29 cellular contexts compared by ENCODE assay signal in the genomic region with DNA sequence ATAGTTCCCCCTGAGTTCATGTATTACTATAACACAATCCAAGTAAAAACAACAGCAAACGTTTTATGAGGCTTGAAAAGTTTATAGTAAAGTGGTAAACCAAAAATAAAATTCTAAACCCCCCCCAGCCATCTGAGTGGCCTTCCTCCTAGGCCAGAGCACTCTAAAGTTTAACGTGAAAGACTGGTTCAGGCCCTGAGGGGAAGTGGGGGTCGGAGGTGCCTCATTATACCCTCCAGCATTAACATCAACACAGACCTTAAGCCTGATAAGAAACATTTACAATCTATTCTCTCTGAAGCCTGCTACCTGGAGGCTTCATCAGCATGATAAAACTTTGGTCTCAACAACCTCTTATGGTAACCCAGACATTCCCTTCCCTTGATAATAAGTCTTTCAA. TPM values are rescaled to one million over a fixed set of nuclear protein-coding genes. Genes with fewer than 3 reads are reported as not detected.
"Had no signal": no experiment of that assay in that cellular context is flagged by ENCODE, and none has a peak within 500 bp of the region (broad histone marks: within the 10 kb centered on the region; RNA-seq: fewer than 3 reads in every experiment).

No MANE protein-coding gene starts in this region.

- H3K4me1 ChIP-seq: heart right ventricle, left lung, stomach, testis, thyroid gland, transverse colon, upper lobe of right lung had no signal

- H3K4me1 Mint-ChIP-seq: immature natural killer cell; naive thymus-derived CD4-positive, alpha-beta T cell; stimulated activated naive B cell treated with anti-CD40 and anti-IgM and Interleukin-4, amounts not matched to agents 10 μg/mL and 1 μg/mL and 100 μg/mL, for 72 hours had no signal

- H3K27me3 Mint-ChIP-seq: progenitor cell of endocrine pancreas had no signal

- H3K27ac Mint-ChIP-seq: immature natural killer cell; naive thymus-derived CD4-positive, alpha-beta T cell; natural killer cell treated with Interleukin-12 subunit alpha and Interleukin-12 subunit beta and Interleukin-15 and Interleukin-18, amount 100 ng/mL, for 72 hours; progenitor cell of endocrine pancreas; stimulated activated naive B cell treated with anti-CD40 and anti-IgM and Interleukin-4, amounts not matched to agents 10 μg/mL and 1 μg/mL and 100 μg/mL, for 72 hours had no signal

- H3K4me3 Mint-ChIP-seq: immature natural killer cell; naive thymus-derived CD4-positive, alpha-beta T cell; natural killer cell treated with Interleukin-12 subunit alpha and Interleukin-12 subunit beta and Interleukin-15 and Interleukin-18, amount 100 ng/mL, for 72 hours; stimulated activated naive B cell treated with anti-CD40 and anti-IgM and Interleukin-4, amounts not matched to agents 10 μg/mL and 1 μg/mL and 100 μg/mL, for 72 hours had no signal

- H3K4me2 ChIP-seq: hepatocyte had no signal

- H3K4me3 ChIP-seq: heart right ventricle, hepatocyte, left lung, lung, mucosa of descending colon, ovary, skin epidermis, stomach, testis, thyroid gland, transverse colon, upper lobe of right lung had no signal

- H3K27me3 ChIP-seq: hepatocyte, ovary, testis, thyroid gland, transverse colon, upper lobe of right lung had no signal

- H3K27ac ChIP-seq: heart right ventricle, hepatocyte, left lung, ovary, skin epidermis, stomach, testis, thyroid gland, transverse colon, upper lobe of right lung had no signal

- H3K9me3 ChIP-seq: testis, thyroid gland had no signal

- DNase-seq: heart right ventricle; immature natural killer cell; kidney; left lung; midbrain; mucosa of descending colon; naive thymus-derived CD4-positive, alpha-beta T cell; ovary; retina; right cardiac atrium; stimulated activated CD4-positive, alpha-beta T cell treated with anti-CD3 and anti-CD28 coated beads, Interleukin-12 subunit alpha, Interleukin-12 subunit beta, amount 100 ng/mL, for 4 hours; stimulated activated CD4-positive, alpha-beta T cell treated with anti-CD3 and anti-CD28 coated beads, Interleukin-15, amount 100 ng/mL, for 24 hours; stimulated activated CD4-positive, alpha-beta T cell treated with anti-CD3 and anti-CD28 coated beads, Interleukin-2, amount 100 ng/mL, for 24 hours; stimulated activated CD4-positive, alpha-beta T cell treated with anti-CD3 and anti-CD28 coated beads, Interleukin-4, amount 100 ng/mL, for 1 hour; stimulated activated naive B cell treated with anti-CD40 and anti-IgM and Interleukin-4, amounts not matched to agents 10 μg/mL and 1 μg/mL and 100 μg/mL, for 72 hours; stimulated activated naive CD8-positive, alpha-beta T cell treated with anti-CD3 and anti-CD28 coated beads, Interleukin-15, Interleukin-2, amounts not matched to agents 100 U/mL and 50 U/mL, for 24 hours; stomach; testis; thyroid gland; transverse colon; upper lobe of right lung had no signal

- ATAC-seq: heart right ventricle; left lung; mucosa of descending colon; naive thymus-derived CD4-positive, alpha-beta T cell; natural killer cell treated with Interleukin-12 subunit alpha and Interleukin-12 subunit beta and Interleukin-15 and Interleukin-18, amount 100 ng/mL, for 72 hours; right cardiac atrium; sciatic nerve; stimulated activated naive B cell treated with anti-CD40 and anti-IgM and Interleukin-4, amounts not matched to agents 10 μg/mL and 1 μg/mL and 100 μg/mL, for 72 hours; stimulated activated naive CD8-positive, alpha-beta T cell treated with anti-CD3 and anti-CD28 coated beads, Interleukin-15, Interleukin-2, amounts not matched to agents 100 U/mL and 50 U/mL, for 24 hours; upper lobe of right lung had no signal

- H3K79me2 ChIP-seq: hepatocyte had no signal

- H2AFZ ChIP-seq: hepatocyte had no signal

- H3K36me3 ChIP-seq: heart right ventricle, left lung, ovary, stomach, thyroid gland, transverse colon, upper lobe of right lung had no signal

RNA-seq across cellular contexts. Expression of a gene that starts 29.0 kb away (rescaled TPM):
- total RNA-seq: kidney; liver; myocyte; naive thymus-derived CD4-positive, alpha-beta T cell; natural killer cell treated with Interleukin-12 subunit alpha and Interleukin-12 subunit beta and Interleukin-15 and Interleukin-18, amount 100 ng/mL, for 72 hours; right cardiac atrium; sciatic nerve had no signal
- polyA plus RNA-seq: heart right ventricle; hepatocyte; immature natural killer cell; liver; naive thymus-derived CD4-positive, alpha-beta T cell; right cardiac atrium had no signal
